Comparison of ENCODE assay signal across 24 cellular contexts in genomic region chr18:61531891-61532290, GRCh38.
DNase-seq lines count a peak whose midpoint lies in the region; FAIRE-seq and TF ChIP-seq lines count a peak whose summit lies in the region.
"Had no signal": no experiment of that assay in that cellular context is flagged by ENCODE, and none has a peak within 500 bp of the region (broad histone marks: within the 10 kb centered on the region; RNA-seq: fewer than 3 reads in every experiment).

No MANE protein-coding gene starts in this region.

- WGBS in endodermal cell (ENCODE audit: insufficient coverage in 1 of 2, insufficient read length in 1 of 2), 2 experiments: 33 to 50% methylated on average over 2 of the region's 2 CpGs
- 16 to 66% (median 39%) methylated on average over 2 of the region's 2 CpGs for WGBS in stomach, 5 donors
- 40% methylated on average over 2 of the region's 2 CpGs; no CpG with 5 or more reads in 1 of the 2 donors for WGBS in transverse colon (ENCODE audit: low coverage in 1 of 2), 2 donors

- intact Hi-C loops in stomach (cut with DNase I; ENCODE audit: low total_unique reads): no loop called here
- intact Hi-C loops in transverse colon (cut with DNase I; ENCODE audit: low total_unique reads): no loop called here
- intact Hi-C loops in dorsolateral prefrontal cortex (cut with DNase I): no loop called here

- peak; percentile 95 for FAIRE-seq in D721Med (lab: Jason Lieb, UNC)
- FAIRE-seq: A549, GM12878, H1 had no signal

- peaks cover 7% of the 10 kb centered on the region for H3K4me1 Mint-ChIP-seq in endodermal cell
- H3K4me1 Mint-ChIP-seq: CD14-positive monocyte; CD8-positive, alpha-beta memory T cell had no signal

- H3K4me3 Mint-ChIP-seq in endodermal cell: no peak overlapping the region
- H3K4me3 Mint-ChIP-seq: CD14-positive monocyte; CD4-positive, alpha-beta T cell; CD8-positive, alpha-beta memory T cell had no signal

- no peak for TF ChIP-seq POLR2A in stomach (IDR thresholded peaks at IDR 0.05)
- no peak for TF ChIP-seq POLR2A in transverse colon (IDR thresholded peaks at IDR 0.05)

- no peak overlapping the region for H3K4me3 ChIP-seq in endodermal cell (ENCODE audit: low read length)
- no peak overlapping the region for H3K4me3 ChIP-seq in stomach
- H3K4me3 ChIP-seq in transverse colon: no peak overlapping the region
- H3K4me3 ChIP-seq in dorsolateral prefrontal cortex: no peak overlapping the region
- H3K4me3 ChIP-seq: A549; BLaER1 treated with 17β-estradiol and CSF1 and Interleukin-3, amounts not matched to agents 10 nM and 100 nM; GM12878; GM23248 had no signal

- H3K36me3 ChIP-seq in endodermal cell (ENCODE audit: control insufficient read depth, insufficient read depth, low read length) (no peaks in the 10 kb centered on the region), stomach (no peaks in the 10 kb centered on the region), transverse colon (no peaks in the 10 kb centered on the region)
- H3K36me3 ChIP-seq: BE2C; BLaER1 treated with 17β-estradiol and CSF1 and Interleukin-3, amounts not matched to agents 10 nM and 100 nM had no signal

- H3K9me3 ChIP-seq in endodermal cell (ENCODE audit: control insufficient read depth, low read length) (no peaks in the 10 kb centered on the region), stomach (no peaks in the 10 kb centered on the region), transverse colon (no peaks in the 10 kb centered on the region)
- H3K9me3 ChIP-seq: A549; BE2C; BLaER1 treated with 17β-estradiol and CSF1 and Interleukin-3, amounts not matched to agents 10 nM and 100 nM had no signal

- no peak overlapping the region for H3K9ac ChIP-seq in endodermal cell (ENCODE audit: extremely low read depth, low read length, poor library complexity, severe bottlenecking)
- H3K9ac ChIP-seq: BLaER1 treated with 17β-estradiol and CSF1 and Interleukin-3, amounts not matched to agents 10 nM and 100 nM; GM23248 had no signal

- no peaks in the 10 kb centered on the region for H3K36me3 Mint-ChIP-seq in endodermal cell (ENCODE audit: low read depth)
- H3K36me3 Mint-ChIP-seq: CD14-positive monocyte; CD8-positive, alpha-beta memory T cell had no signal

- no peak overlapping the region for H3K27ac Mint-ChIP-seq in endodermal cell
- H3K27ac Mint-ChIP-seq: CD14-positive monocyte; CD4-positive, alpha-beta T cell; CD8-positive, alpha-beta memory T cell had no signal

- peaks cover 4% of the 10 kb centered on the region for H3K4me1 ChIP-seq in endodermal cell (ENCODE audit: control insufficient read depth, insufficient read depth, low read length)
- no peaks in the 10 kb centered on the region for H3K4me1 ChIP-seq in stomach
- H3K4me1 ChIP-seq in transverse colon: no peaks in the 10 kb centered on the region
- H3K4me1 ChIP-seq: A549; BE2C; BLaER1 treated with 17β-estradiol and CSF1 and Interleukin-3, amounts not matched to agents 10 nM and 100 nM had no signal

- DNase-seq in D721Med (ENCODE audit: insufficient read length, low spot score) (no peak), NCI-H69 (lab: John Stamatoyannopoulos, UW) (peak; percentile 35), endodermal cell (no peak), stomach (peak; percentile 63), transverse colon (no peak), dorsolateral prefrontal cortex (no peak), NCI-H2107 treated with DMSO at 0.1 percent for 48 hours (lab: John Stamatoyannopoulos, UW; ENCODE audit: unreplicated experiment) (no peak)
- DNase-seq: 8988T; ACHN; AML-193; CD4-positive, alpha-beta T cell; CD8-positive, alpha-beta memory T cell; DMS79; EL; GDM1; GM23248; H7; HCEC 1CT had no signal

- H3K27ac ChIP-seq in endodermal cell (ENCODE audit: low read depth, low read length): no peak overlapping the region
- no peak overlapping the region for H3K27ac ChIP-seq in stomach
- H3K27ac ChIP-seq in transverse colon: no peak overlapping the region
- H3K27ac ChIP-seq in dorsolateral prefrontal cortex: peak overlapping the region in 10 of 59 donors; percentile 41 to 83 (median 64)
- H3K27ac ChIP-seq: A549; BLaER1 treated with 17β-estradiol and CSF1 and Interleukin-3, amounts not matched to agents 10 nM and 100 nM; GM23248 had no signal

- no peak for TF ChIP-seq CTCF in D721Med (IDR thresholded peaks at IDR 0.05; ENCODE audit: insufficient read depth, missing control alignments)
- peak; percentile 54 for TF ChIP-seq CTCF in endodermal cell (conservative IDR thresholded peaks at IDR 0.05)
- no peak for TF ChIP-seq CTCF in stomach (IDR thresholded peaks at IDR 0.05)
- no peak for TF ChIP-seq CTCF in transverse colon (IDR thresholded peaks at IDR 0.05)
- no peak for TF ChIP-seq CTCF in dorsolateral prefrontal cortex (IDR thresholded peaks at IDR 0.05 in 54 of 56, conservative IDR thresholded peaks at IDR 0.05 in 2 of 56; ENCODE audit: low read depth in 1 of 56, partially characterized antibody in 56 of 56)

- TF ChIP-seq EP300 in stomach (IDR thresholded peaks at IDR 0.05) (no peak), transverse colon (IDR thresholded peaks at IDR 0.05; ENCODE audit: low read depth) (no peak)

- in situ Hi-C loops in transverse colon (cut with MboI; ENCODE audit: low pct_ligation_motif_present in 1 of 4, low pct_unique_long_range_greater_than_20kb in 1 of 4, low sequenced_read_pairs in 3 of 4): no loop called here

- H3K9me3 Mint-ChIP-seq in endodermal cell: no peaks in the 10 kb centered on the region
- H3K9me3 Mint-ChIP-seq: CD4-positive, alpha-beta T cell had no signal

- H3K27me3 ChIP-seq in endodermal cell (ENCODE audit: control insufficient read depth, insufficient read depth, low read length, poor library complexity, severe bottlenecking): no peaks in the 10 kb centered on the region
- peaks cover 0 to 3% (median 0%) of the 10 kb centered on the region in 3 donors for H3K27me3 ChIP-seq in stomach
- H3K27me3 ChIP-seq in transverse colon: no peaks in the 10 kb centered on the region
- H3K27me3 ChIP-seq in dorsolateral prefrontal cortex: peaks cover 0 to under 1% (median 0%) of the 10 kb centered on the region in 45 donors
- H3K27me3 ChIP-seq: BE2C; BLaER1 treated with 17β-estradiol and CSF1 and Interleukin-3, amounts not matched to agents 10 nM and 100 nM had no signal

- no peaks in the 10 kb centered on the region for H3K27me3 Mint-ChIP-seq in endodermal cell (ENCODE audit: insufficient read depth)
- H3K27me3 Mint-ChIP-seq: CD4-positive, alpha-beta T cell had no signal

Comparison
In these comparisons a context has a peak if more than half of its experiments do, and no peak if none do; other contexts are left out.
1. DNase-seq: peak in NCI-H69 (single experiment) and stomach (single experiment); none in D721Med (single experiment), endodermal cell (single experiment), transverse colon (single experiment), dorsolateral prefrontal cortex (0 of 10) and NCI-H2107 treated with DMSO at 0.1 percent for 48 hours (single experiment).